ENCODE assay signal across 29 cellular contexts in genomic region chr15:46354443-46354842, GRCh38.
"Had no signal": no experiment of that assay in that cellular context is flagged by ENCODE, and none has a peak within 500 bp of the region (broad histone marks: within the 10 kb centered on the region; RNA-seq: fewer than 3 reads in every experiment).

No MANE protein-coding gene starts in this region.

- H3K4me3 Mint-ChIP-seq: activated B cell treated with CpG ODN at 0.5 μM for 24 hours; activated CD4-positive, alpha-beta memory T cell treated with anti-CD3 and anti-CD28 coated beads for 36 hours; activated CD8-positive, alpha-beta memory T cell treated with anti-CD3 and anti-CD28 coated beads, Interleukin-2, amount 10 ng/mL, durations not matched to agents 7 days and 5 days; activated CD8-positive, alpha-beta T cell treated with anti-CD3 and anti-CD28 coated beads, Interleukin-2, amount 10 ng/mL, durations not matched to agents 7 days and 5 days; activated naive CD4-positive, alpha-beta T cell treated with anti-CD3 and anti-CD28 coated beads for 36 hours; activated naive CD4-positive, alpha-beta T cell treated with anti-CD3 and anti-CD28 coated beads, Interleukin-2, amount 50 U/mL, for 24 hours; activated naive CD8-positive, alpha-beta T cell treated with anti-CD3 and anti-CD28 coated beads for 36 hours; activated naive CD8-positive, alpha-beta T cell treated with anti-CD3 and anti-CD28 coated beads, Interleukin-2, amount 50 U/mL, for 24 hours; activated T-helper 1 cell treated with anti-CD3 and anti-CD28 coated beads, Interleukin-12 subunit alpha, Interleukin-12 subunit beta, Interleukin-2, Interleukin-4 antibody, amounts not matched to agents 30 ng/mL and 10 ng/mL and 1 ng/mL, durations not matched to agents 14 hours and 24 hours and 36 hours; effector memory CD8-positive, alpha-beta T cell had no signal

- H3K27me3 Mint-ChIP-seq: activated B cell treated with CpG ODN at 0.5 μM for 24 hours; activated CD4-positive, alpha-beta memory T cell treated with anti-CD3 and anti-CD28 coated beads for 36 hours; activated CD8-positive, alpha-beta memory T cell treated with anti-CD3 and anti-CD28 coated beads, Interleukin-2, amount 10 ng/mL, durations not matched to agents 7 days and 5 days; activated naive CD4-positive, alpha-beta T cell treated with anti-CD3 and anti-CD28 coated beads, Interleukin-2, amount 50 U/mL, for 24 hours; activated naive CD8-positive, alpha-beta T cell treated with anti-CD3 and anti-CD28 coated beads for 36 hours; activated naive CD8-positive, alpha-beta T cell treated with anti-CD3 and anti-CD28 coated beads, Interleukin-2, amount 50 U/mL, for 24 hours; effector memory CD8-positive, alpha-beta T cell had no signal

- H3K36me3 Mint-ChIP-seq: activated CD4-positive, alpha-beta memory T cell treated with anti-CD3 and anti-CD28 coated beads for 36 hours; activated CD8-positive, alpha-beta memory T cell treated with anti-CD3 and anti-CD28 coated beads, Interleukin-2, amount 10 ng/mL, durations not matched to agents 7 days and 5 days; activated naive CD4-positive, alpha-beta T cell treated with anti-CD3 and anti-CD28 coated beads, Interleukin-2, amount 50 U/mL, for 24 hours; activated naive CD8-positive, alpha-beta T cell treated with anti-CD3 and anti-CD28 coated beads for 36 hours had no signal

- H3K4me1 ChIP-seq: adrenal gland, body of pancreas, heart left ventricle had no signal

- H3K27ac ChIP-seq: adrenal gland, body of pancreas, epithelial cell of prostate, heart left ventricle had no signal

- H3K4me1 Mint-ChIP-seq: activated B cell treated with CpG ODN at 0.5 μM for 24 hours; activated CD8-positive, alpha-beta memory T cell treated with anti-CD3 and anti-CD28 coated beads, Interleukin-2, amount 10 ng/mL, durations not matched to agents 7 days and 5 days; activated naive CD4-positive, alpha-beta T cell treated with anti-CD3 and anti-CD28 coated beads, Interleukin-2, amount 50 U/mL, for 24 hours; activated naive CD8-positive, alpha-beta T cell treated with anti-CD3 and anti-CD28 coated beads for 36 hours; activated naive CD8-positive, alpha-beta T cell treated with anti-CD3 and anti-CD28 coated beads, Interleukin-2, amount 50 U/mL, for 24 hours had no signal

- ATAC-seq: activated CD4-positive, CD25-positive, alpha-beta regulatory T cell treated with anti-CD3 and anti-CD28 coated beads, Interleukin-2, amount 50 U/mL, for 24 hours; activated CD8-positive, alpha-beta memory T cell treated with anti-CD3 and anti-CD28 coated beads, Interleukin-2, amount 10 ng/mL, durations not matched to agents 7 days and 5 days; activated CD8-positive, alpha-beta T cell treated with anti-CD3 and anti-CD28 coated beads, Interleukin-2, amount 10 ng/mL, durations not matched to agents 7 days and 5 days; activated naive CD8-positive, alpha-beta T cell treated with anti-CD3 and anti-CD28 coated beads, Interleukin-2, amount 50 U/mL, for 24 hours; body of pancreas; effector memory CD8-positive, alpha-beta T cell; heart left ventricle had no signal

- H3K36me3 ChIP-seq: adrenal gland, heart left ventricle had no signal

- DNase-seq: activated B cell treated with CpG ODN at 0.5 μM for 24 hours; activated CD4-positive, alpha-beta memory T cell treated with anti-CD3 and anti-CD28 coated beads for 36 hours; activated CD4-positive, alpha-beta T cell treated with anti-CD3 and anti-CD28 coated beads for 48 hours; activated CD4-positive, alpha-beta T cell treated with anti-CD3 and anti-CD28 coated beads, Interleukin-2, amount 50 U/mL, for 1 hour; activated CD8-positive, alpha-beta memory T cell treated with anti-CD3 and anti-CD28 coated beads, Interleukin-2, amount 10 ng/mL, durations not matched to agents 7 days and 5 days; activated CD8-positive, alpha-beta memory T cell treated with anti-CD3 and anti-CD28 coated beads, Interleukin-2, amount 50 U/mL, for 4 hours; activated CD8-positive, alpha-beta T cell treated with anti-CD3 and anti-CD28 coated beads, Interleukin-2, amount 10 ng/mL, durations not matched to agents 7 days and 5 days; activated effector memory CD4-positive, alpha-beta T cell treated with anti-CD3 and anti-CD28 coated beads, Interleukin-2, amount 50 U/mL, for 16 hours; activated naive CD4-positive, alpha-beta T cell treated with anti-CD3 and anti-CD28 coated beads for 36 hours; activated naive CD8-positive, alpha-beta T cell treated with anti-CD3 and anti-CD28 coated beads for 36 hours; activated naive CD8-positive, alpha-beta T cell treated with anti-CD3 and anti-CD28 coated beads, Interleukin-2, amount 50 U/mL, for 24 hours; activated T-cell treated with anti-CD3 and anti-CD28 coated beads, Interleukin-2, amount 50 U/mL, for 1 hour; activated T-cell treated with anti-CD3 and anti-CD28 coated beads, Interleukin-2, amount 50 U/mL, for 48 hours; adrenal gland; amygdala; body of pancreas; caudate nucleus; cortex of kidney; dermis blood vessel endothelial cell; effector CD4-positive, alpha-beta T cell; effector memory CD8-positive, alpha-beta T cell; foreskin fibroblast; heart left ventricle; T-helper 2 cell had no signal

- H3K27me3 ChIP-seq: adrenal gland, body of pancreas, heart left ventricle had no signal

- H3K4me3 ChIP-seq: adrenal gland, body of pancreas, heart left ventricle had no signal

- H3K27ac Mint-ChIP-seq: activated B cell treated with CpG ODN at 0.5 μM for 24 hours; activated CD4-positive, alpha-beta memory T cell treated with anti-CD3 and anti-CD28 coated beads for 36 hours; activated CD8-positive, alpha-beta memory T cell treated with anti-CD3 and anti-CD28 coated beads, Interleukin-2, amount 10 ng/mL, durations not matched to agents 7 days and 5 days; activated CD8-positive, alpha-beta T cell treated with anti-CD3 and anti-CD28 coated beads, Interleukin-2, amount 10 ng/mL, durations not matched to agents 7 days and 5 days; activated naive CD4-positive, alpha-beta T cell treated with anti-CD3 and anti-CD28 coated beads for 36 hours; activated naive CD4-positive, alpha-beta T cell treated with anti-CD3 and anti-CD28 coated beads, Interleukin-2, amount 50 U/mL, for 24 hours; activated naive CD8-positive, alpha-beta T cell treated with anti-CD3 and anti-CD28 coated beads for 36 hours; activated naive CD8-positive, alpha-beta T cell treated with anti-CD3 and anti-CD28 coated beads, Interleukin-2, amount 50 U/mL, for 24 hours; activated T-helper 1 cell treated with anti-CD3 and anti-CD28 coated beads, Interleukin-12 subunit alpha, Interleukin-12 subunit beta, Interleukin-2, Interleukin-4 antibody, amounts not matched to agents 30 ng/mL and 10 ng/mL and 1 ng/mL, durations not matched to agents 14 hours and 24 hours and 36 hours; activated T-helper 2 cell treated with anti-CD3 and anti-CD28 coated beads, Interferon-gamma antibody, Interleukin-2, Interleukin-4, amounts not matched to agents 10 μg/mL and 5 μg/mL and 100 μg/mL, durations not matched to agents 14 hours and 24 hours and 36 hours; effector memory CD8-positive, alpha-beta T cell had no signal
